Comparison of ENCODE assay signal across 25 cellular contexts in genomic region chr3:37111199-37111598, GRCh38.
"Had no signal": no experiment of that assay in that cellular context is flagged by ENCODE, and none has a peak within 500 bp of the region (broad histone marks: within the 10 kb centered on the region; RNA-seq: fewer than 3 reads in every experiment).

No MANE protein-coding gene starts in this region.

- H3K9ac ChIP-seq: KMS-11 had no signal

- H3K27ac Mint-ChIP-seq: activated CD4-positive, alpha-beta T cell treated with anti-CD3 and anti-CD28 coated beads, Interleukin-2, amount 10 ng/mL, durations not matched to agents 24 days and 14 days; activated CD8-positive, alpha-beta memory T cell treated with anti-CD3 and anti-CD28 coated beads, Interleukin-2, amount 10 ng/mL, durations not matched to agents 7 days and 5 days; activated naive CD4-positive, alpha-beta T cell treated with anti-CD3 and anti-CD28 coated beads, Interleukin-2, amount 50 U/mL, for 24 hours; activated T-cell treated with anti-CD3 and anti-CD28 coated beads, Interleukin-2, amount 50 U/mL, for 24 hours; activated T-helper 1 cell treated with anti-CD3 and anti-CD28 coated beads, Interleukin-12 subunit alpha, Interleukin-12 subunit beta, Interleukin-2, Interleukin-4 antibody, amounts not matched to agents 30 ng/mL and 10 ng/mL and 1 ng/mL, durations not matched to agents 14 hours and 24 hours and 36 hours; WTC11 had no signal

- H3K36me3 Mint-ChIP-seq: activated CD8-positive, alpha-beta memory T cell treated with anti-CD3 and anti-CD28 coated beads, Interleukin-2, amount 10 ng/mL, durations not matched to agents 7 days and 5 days; WTC11 had no signal

- DNase-seq: activated CD4-positive, alpha-beta T cell treated with anti-CD3 and anti-CD28 coated beads, Interleukin-2, amount 10 ng/mL, durations not matched to agents 24 days and 14 days; activated CD4-positive, alpha-beta T cell treated with anti-CD3 and anti-CD28 coated beads, Interleukin-2, amount 50 U/mL, for 48 hours; activated CD4-positive, CD25-positive, alpha-beta regulatory T cell treated with anti-CD3 and anti-CD28 coated beads, Interleukin-2, amount 50 U/mL, for 72 hours; activated CD8-positive, alpha-beta memory T cell treated with anti-CD3 and anti-CD28 coated beads, Interleukin-2, amount 10 ng/mL, durations not matched to agents 7 days and 5 days; activated effector memory CD4-positive, alpha-beta T cell treated with Interleukin-2 at 50 U/mL for 16 hours; activated naive CD4-positive, alpha-beta T cell; activated T-cell treated with anti-CD3 and anti-CD28 coated beads, Interleukin-2, amount 50 U/mL, for 24 hours; amygdala; brain microvascular endothelial cell; NCI-H1092; NCI-H1694 treated with DMSO at 0.1 percent for 48 hours; NCI-H2029 treated with DMSO at 0.1 percent for 48 hours; NCI-H510A treated with DMSO at 0.1 percent for 48 hours; NCI-H69; PC-3; SHP77; SW 1271; T-helper 9 cell had no signal

- H3K9me3 Mint-ChIP-seq: activated CD4-positive, alpha-beta T cell treated with anti-CD3 and anti-CD28 coated beads, Interleukin-2, amount 10 ng/mL, durations not matched to agents 24 days and 14 days; activated naive CD4-positive, alpha-beta T cell treated with anti-CD3 and anti-CD28 coated beads, Interleukin-2, amount 50 U/mL, for 24 hours; activated T-cell treated with anti-CD3 and anti-CD28 coated beads, Interleukin-2, amount 50 U/mL, for 24 hours; activated T-helper 1 cell treated with anti-CD3 and anti-CD28 coated beads, Interleukin-12 subunit alpha, Interleukin-12 subunit beta, Interleukin-2, Interleukin-4 antibody, amounts not matched to agents 30 ng/mL and 10 ng/mL and 1 ng/mL, durations not matched to agents 14 hours and 24 hours and 36 hours; WTC11 had no signal

- H3K27me3 Mint-ChIP-seq: activated CD4-positive, alpha-beta T cell treated with anti-CD3 and anti-CD28 coated beads, Interleukin-2, amount 10 ng/mL, durations not matched to agents 24 days and 14 days; activated CD8-positive, alpha-beta memory T cell treated with anti-CD3 and anti-CD28 coated beads, Interleukin-2, amount 10 ng/mL, durations not matched to agents 7 days and 5 days; activated naive CD4-positive, alpha-beta T cell treated with anti-CD3 and anti-CD28 coated beads, Interleukin-2, amount 50 U/mL, for 24 hours; activated T-cell treated with anti-CD3 and anti-CD28 coated beads, Interleukin-2, amount 50 U/mL, for 24 hours had no signal

- H3K4me3 ChIP-seq: cardiac muscle cell, SJSA1 had no signal

- H3K27ac ChIP-seq: brain microvascular endothelial cell, cardiac muscle cell, KMS-11, SJSA1 had no signal

- H3K4me3 Mint-ChIP-seq: activated CD4-positive, alpha-beta T cell treated with anti-CD3 and anti-CD28 coated beads, Interleukin-2, amount 10 ng/mL, durations not matched to agents 24 days and 14 days; activated CD8-positive, alpha-beta memory T cell treated with anti-CD3 and anti-CD28 coated beads, Interleukin-2, amount 10 ng/mL, durations not matched to agents 7 days and 5 days; activated naive CD4-positive, alpha-beta T cell treated with anti-CD3 and anti-CD28 coated beads, Interleukin-2, amount 50 U/mL, for 24 hours; activated T-cell treated with anti-CD3 and anti-CD28 coated beads, Interleukin-2, amount 50 U/mL, for 24 hours; activated T-helper 1 cell treated with anti-CD3 and anti-CD28 coated beads, Interleukin-12 subunit alpha, Interleukin-12 subunit beta, Interleukin-2, Interleukin-4 antibody, amounts not matched to agents 30 ng/mL and 10 ng/mL and 1 ng/mL, durations not matched to agents 14 hours and 24 hours and 36 hours; WTC11 had no signal

- H3K27me3 ChIP-seq: brain microvascular endothelial cell, cardiac muscle cell, SJSA1 had no signal

- H3K36me3 ChIP-seq: brain microvascular endothelial cell, cardiac muscle cell had no signal

- ATAC-seq: activated CD8-positive, alpha-beta memory T cell treated with anti-CD3 and anti-CD28 coated beads, Interleukin-2, amount 10 ng/mL, durations not matched to agents 7 days and 5 days; PC-3; SK-N-SH treated with all-trans-retinoic acid at 6 μM for 48 hours had no signal

- H3K9me3 ChIP-seq: SJSA1 had no signal

- H3K4me2 ChIP-seq: KMS-11 had no signal
